Comparison of ENCODE assay signal across 21 cellular contexts in genomic region chr5:107601076-107601475, GRCh38.
"Had no signal": no experiment of that assay in that cellular context is flagged by ENCODE, and none has a peak within 500 bp of the region (broad histone marks: within the 10 kb centered on the region; RNA-seq: fewer than 3 reads in every experiment).

No MANE protein-coding gene starts in this region.

- H3K4me3 Mint-ChIP-seq: activated naive CD4-positive, alpha-beta T cell treated with anti-CD3 and anti-CD28 coated beads for 36 hours; activated T-helper 1 cell treated with anti-CD3 and anti-CD28 coated beads, Interleukin-12 subunit alpha, Interleukin-12 subunit beta, Interleukin-2, Interleukin-4 antibody, amounts not matched to agents 30 ng/mL and 10 ng/mL and 1 ng/mL, durations not matched to agents 14 hours and 24 hours and 36 hours; natural killer cell had no signal

- DNase-seq: activated CD4-positive, alpha-beta T cell treated with anti-CD3 and anti-CD28 coated beads for 48 hours; activated naive CD4-positive, alpha-beta T cell treated with anti-CD3 and anti-CD28 coated beads for 36 hours; caudate nucleus; effector CD4-positive, alpha-beta T cell; gastrocnemius medialis; kidney; natural killer cell; nucleus accumbens; sigmoid colon; stimulated activated CD4-positive, alpha-beta T cell treated with anti-CD3 and anti-CD28 coated beads, Interleukin-12 subunit alpha, Interleukin-12 subunit beta, amount 100 ng/mL, for 4 hours; stimulated activated CD4-positive, alpha-beta T cell treated with anti-CD3 and anti-CD28 coated beads, Interleukin-2, amount 100 ng/mL, for 48 hours; stimulated activated CD8-positive, alpha-beta memory T cell treated with anti-CD3 and anti-CD28 coated beads, Interleukin-4, amount 100 ng/mL, for 48 hours; stimulated activated naive CD8-positive, alpha-beta T cell treated with anti-CD3 and anti-CD28 coated beads, Interleukin-15, Interleukin-2, amounts not matched to agents 100 U/mL and 50 U/mL, for 24 hours; T-helper 1 cell; upper lobe of left lung had no signal

- H3K27me3 Mint-ChIP-seq: progenitor cell of endocrine pancreas had no signal

- ATAC-seq: gastrocnemius medialis; natural killer cell; stimulated activated naive CD8-positive, alpha-beta T cell treated with anti-CD3 and anti-CD28 coated beads, Interleukin-15, Interleukin-2, amounts not matched to agents 100 U/mL and 50 U/mL, for 24 hours had no signal

- H3K9me3 Mint-ChIP-seq: activated naive CD4-positive, alpha-beta T cell treated with anti-CD3 and anti-CD28 coated beads for 36 hours; activated T-helper 1 cell treated with anti-CD3 and anti-CD28 coated beads, Interleukin-12 subunit alpha, Interleukin-12 subunit beta, Interleukin-2, Interleukin-4 antibody, amounts not matched to agents 30 ng/mL and 10 ng/mL and 1 ng/mL, durations not matched to agents 14 hours and 24 hours and 36 hours; natural killer cell had no signal

- H3K36me3 ChIP-seq: gastrocnemius medialis, sigmoid colon, suprapubic skin, upper lobe of left lung had no signal

- H3K27me3 ChIP-seq: gastrocnemius medialis, hepatocyte, sigmoid colon, suprapubic skin, upper lobe of left lung had no signal

- H3K4me1 ChIP-seq: gastrocnemius medialis, sigmoid colon, upper lobe of left lung had no signal

- H3K4me3 ChIP-seq: coronary artery, gastrocnemius medialis, hepatocyte, lung, sigmoid colon, suprapubic skin, upper lobe of left lung had no signal

- H2AFZ ChIP-seq: hepatocyte had no signal

- H3K27ac ChIP-seq: coronary artery, gastrocnemius medialis, hepatocyte, sigmoid colon, suprapubic skin, upper lobe of left lung had no signal

- H3K27ac Mint-ChIP-seq: activated naive CD4-positive, alpha-beta T cell treated with anti-CD3 and anti-CD28 coated beads for 36 hours; activated T-helper 1 cell treated with anti-CD3 and anti-CD28 coated beads, Interleukin-12 subunit alpha, Interleukin-12 subunit beta, Interleukin-2, Interleukin-4 antibody, amounts not matched to agents 30 ng/mL and 10 ng/mL and 1 ng/mL, durations not matched to agents 14 hours and 24 hours and 36 hours; natural killer cell; progenitor cell of endocrine pancreas had no signal

- H3K36me3 Mint-ChIP-seq: natural killer cell had no signal

- H3K4me2 ChIP-seq: hepatocyte had no signal

- H3K9me3 ChIP-seq: gastrocnemius medialis, sigmoid colon, suprapubic skin, upper lobe of left lung had no signal
